Comparison of ENCODE assay signal across 1 cellular context in genomic region chr1:44786138-44786840, GRCh38.
TF ChIP-seq lines count a peak whose summit lies in the region.

No MANE protein-coding gene starts in this region.

TF ChIP-seq in WTC11, 78 proteins besides CTCF, POLR2A, EP300 and RAD21 (continued from another document):
- TF ChIP-seq, protein P1, sequence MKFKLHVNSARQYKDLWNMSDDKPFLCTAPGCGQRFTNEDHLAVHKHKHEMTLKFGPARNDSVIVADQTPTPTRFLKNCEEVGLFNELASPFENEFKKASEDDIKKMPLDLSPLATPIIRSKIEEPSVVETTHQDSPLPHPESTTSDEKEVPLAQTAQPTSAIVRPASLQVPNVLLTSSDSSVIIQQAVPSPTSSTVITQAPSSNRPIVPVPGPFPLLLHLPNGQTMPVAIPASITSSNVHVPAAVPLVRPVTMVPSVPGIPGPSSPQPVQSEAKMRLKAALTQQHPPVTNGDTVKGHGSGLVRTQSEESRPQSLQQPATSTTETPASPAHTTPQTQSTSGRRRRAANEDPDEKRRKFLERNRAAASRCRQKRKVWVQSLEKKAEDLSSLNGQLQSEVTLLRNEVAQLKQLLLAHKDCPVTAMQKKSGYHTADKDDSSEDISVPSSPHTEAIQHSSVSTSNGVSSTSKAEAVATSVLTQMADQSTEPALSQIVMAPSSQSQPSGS (CRISPR knock-in tag; IDR thresholded peaks at IDR 0.05; ENCODE audit: borderline replicate concordance, low read depth): no peak
- TF ChIP-seq, protein P2, sequence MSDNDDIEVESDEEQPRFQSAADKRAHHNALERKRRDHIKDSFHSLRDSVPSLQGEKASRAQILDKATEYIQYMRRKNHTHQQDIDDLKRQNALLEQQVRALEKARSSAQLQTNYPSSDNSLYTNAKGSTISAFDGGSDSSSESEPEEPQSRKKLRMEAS (CRISPR knock-in tag; IDR thresholded peaks at IDR 0.05): peak; percentile 97
- TF ChIP-seq SP1 (CRISPR knock-in tag; conservative IDR thresholded peaks at IDR 0.05): peak; percentile 40; the same call in 1 of the 2 replicates
- TF ChIP-seq ZNF138 (CRISPR knock-in tag; conservative IDR thresholded peaks at IDR 0.05): peak; percentile 77; the same call in 1 of the 2 replicates
- TF ChIP-seq, protein P3, sequence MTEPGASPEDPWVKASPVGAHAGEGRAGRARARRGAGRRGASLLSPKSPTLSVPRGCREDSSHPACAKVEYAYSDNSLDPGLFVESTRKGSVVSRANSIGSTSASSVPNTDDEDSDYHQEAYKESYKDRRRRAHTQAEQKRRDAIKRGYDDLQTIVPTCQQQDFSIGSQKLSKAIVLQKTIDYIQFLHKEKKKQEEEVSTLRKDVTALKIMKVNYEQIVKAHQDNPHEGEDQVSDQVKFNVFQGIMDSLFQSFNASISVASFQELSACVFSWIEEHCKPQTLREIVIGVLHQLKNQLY (CRISPR knock-in tag; IDR thresholded peaks at IDR 0.05): no peak
- peak; percentile 79 for TF ChIP-seq FOXK1 (CRISPR knock-in tag; IDR thresholded peaks at IDR 0.05)
TF ChIP-seq in WTC11: peak in this region for 27.
